Comparison of ENCODE assay signal across 18 cellular contexts in genomic region chr10:93457511-93457910, GRCh38. TPM values are rescaled to one million over a fixed set of nuclear protein-coding genes. Genes with fewer than 3 reads are reported as not detected.
DNase-seq lines count a peak whose midpoint lies in the region; ATAC-seq and TF ChIP-seq lines count a peak whose summit lies in the region.
"Had no signal": no experiment of that assay in that cellular context is flagged by ENCODE, and none has a peak within 500 bp of the region (broad histone marks: within the 10 kb centered on the region; RNA-seq: fewer than 3 reads in every experiment).

No MANE protein-coding gene starts in this region.

- no peaks in the 10 kb centered on the region for H3K27me3 ChIP-seq in HCT116 (ENCODE audit: insufficient read depth, low read length)
- H3K27me3 ChIP-seq in breast epithelium = no peaks in the 10 kb centered on the region
- no peaks in the 10 kb centered on the region for H3K27me3 ChIP-seq in thyroid gland
- H3K27me3 ChIP-seq: testis had no signal

- H3K9me2 ChIP-seq in HCT116 (ENCODE audit: insufficient read depth) = no peaks in the 10 kb centered on the region

- no peak for TF ChIP-seq POLR2A in HCT116 (IDR thresholded peaks at IDR 0.05; ENCODE audit: borderline replicate concordance, extremely low read depth, insufficient read depth, insufficient read length)
- TF ChIP-seq POLR2A in breast epithelium (IDR thresholded peaks at IDR 0.05) = no peak
- TF ChIP-seq POLR2A in thyroid gland (IDR thresholded peaks at IDR 0.05) = no peak

- intact Hi-C loops in HCT116 (cut with micrococcal nuclease) = no loop called here
- intact Hi-C loops in breast epithelium (cut with DNase I; ENCODE audit: low total_unique reads) = no loop called here
- intact Hi-C loops in thyroid gland (cut with DNase I) = no loop called here

- POLR2A ChIA-PET in HCT116 (lab: Charles Lee) = interaction anchor here (1.0 to 1.3 kb wide), 3 partner anchors 9 to 20 kb away, joined by 3 read pairs; no protein-coding TSS in a partner anchor

- DNase-seq in HCT116 (ENCODE audit: low read depth, low spot score) (no peak), breast epithelium (ENCODE audit: low spot score in 2 of 2) (no peak), mesothelial cell of epicardium (ENCODE audit: low spot score in 2 of 2, unreplicated experiment in 2 of 2) (no peak), thyroid gland (no peak), D341Med (ENCODE audit: low spot score) (no peak), NCI-H748 treated with DMSO at 0.1 percent for 48 hours (lab: John Stamatoyannopoulos, UW) (no peak), cerebellar nuclear complex (lab: John Stamatoyannopoulos, UW) (no peak)
- DNase-seq in activated CD4-positive, alpha-beta T cell treated with anti-CD3 and anti-CD28 coated beads, Interleukin-2, amount 50 U/mL, for 48 hours = no peak
- DNase-seq: activated CD4-positive, alpha-beta memory T cell treated with anti-CD3 and anti-CD28 coated beads for 36 hours; activated naive CD4-positive, alpha-beta T cell treated with anti-CD3 and anti-CD28 coated beads, Interleukin-2, amount 10 ng/mL, durations not matched to agents 7 days and 5 days; activated T-cell treated with anti-CD3 and anti-CD28 coated beads, Interleukin-2, amount 50 U/mL, for 1 hour; CD8-positive, alpha-beta memory T cell; DND-41; left ventricle myocardium superior; naive B cell; NCI-H1694 treated with DMSO at 0.1 percent for 48 hours; T-helper 17 cell; testis had no signal

- H3K27me3 Mint-ChIP-seq in mesothelial cell of epicardium (ENCODE audit: low read depth) = no peaks in the 10 kb centered on the region
- H3K27me3 Mint-ChIP-seq: activated CD4-positive, alpha-beta memory T cell treated with anti-CD3 and anti-CD28 coated beads for 36 hours; activated naive CD4-positive, alpha-beta T cell treated with anti-CD3 and anti-CD28 coated beads, Interleukin-2, amount 10 ng/mL, durations not matched to agents 7 days and 5 days; naive B cell had no signal

- CTCF ChIA-PET in HCT116 (lab: Charles Lee) = interaction anchor here (1.1 kb wide), 1 partner anchor 82 kb away, joined by 3 read pairs; no protein-coding TSS in a partner anchor

- WGBS in thyroid gland, 2 donors = 93 to 94% methylated on average over 8 of the region's 8 CpGs

- TF ChIP-seq RAD21 in HCT116 (IDR thresholded peaks at IDR 0.05; ENCODE audit: low read depth) = no peak

- H3K36me3 ChIP-seq in HCT116 (ENCODE audit: control insufficient read depth in 1 of 2, insufficient read depth in 2 of 2, low read length in 2 of 2) = peaks cover 4 to 40% of the 10 kb centered on the region in 2 experiments
- no peaks in the 10 kb centered on the region for H3K36me3 ChIP-seq in breast epithelium
- H3K36me3 ChIP-seq in thyroid gland = no peaks in the 10 kb centered on the region

- no peaks in the 10 kb centered on the region for H4K20me1 ChIP-seq in HCT116 (ENCODE audit: insufficient read depth)

- H3K9ac ChIP-seq in HCT116 (ENCODE audit: low read length) = peak overlapping the region; percentile 36

- H3K36me3 Mint-ChIP-seq in mesothelial cell of epicardium = peaks cover 11% of the 10 kb centered on the region
- H3K36me3 Mint-ChIP-seq: activated naive CD4-positive, alpha-beta T cell treated with anti-CD3 and anti-CD28 coated beads, Interleukin-2, amount 10 ng/mL, durations not matched to agents 7 days and 5 days; CD8-positive, alpha-beta memory T cell; naive B cell had no signal

- H3K9me3 Mint-ChIP-seq in mesothelial cell of epicardium = no peaks in the 10 kb centered on the region
- H3K9me3 Mint-ChIP-seq: activated CD4-positive, alpha-beta memory T cell treated with anti-CD3 and anti-CD28 coated beads for 36 hours; activated naive CD4-positive, alpha-beta T cell treated with anti-CD3 and anti-CD28 coated beads, Interleukin-2, amount 10 ng/mL, durations not matched to agents 7 days and 5 days; CD8-positive, alpha-beta memory T cell; naive B cell had no signal

- H3K4me1 ChIP-seq in HCT116 (ENCODE audit: control insufficient read depth in 1 of 2, insufficient read depth in 2 of 2, low read length in 2 of 2) (peaks cover 72 to 87% of the 10 kb centered on the region in 2 experiments), breast epithelium (peaks cover 31 to 41% of the 10 kb centered on the region in 2 donors), thyroid gland (peaks cover 28 to 53% of the 10 kb centered on the region in 2 donors)
- H3K4me1 ChIP-seq: testis had no signal

- peaks cover 46% of the 10 kb centered on the region for H3K4me1 Mint-ChIP-seq in mesothelial cell of epicardium

- peaks cover 95% of the 10 kb centered on the region for H3K79me2 ChIP-seq in HCT116 (ENCODE audit: insufficient read depth, low read length)

- peak overlapping the region; percentile 97 for H3K27ac ChIP-seq in HCT116 (ENCODE audit: low read depth, low read length)
- peak overlapping the region; percentile 94 to 99 for H3K27ac ChIP-seq in breast epithelium
- peak overlapping the region; percentile 92 to 99 (median 95) for H3K27ac ChIP-seq in thyroid gland

- H3K4me2 ChIP-seq in HCT116 (ENCODE audit: low read length) = peak overlapping the region; percentile 64; the same call in 1 of the 2 replicates

- H3K27ac Mint-ChIP-seq in mesothelial cell of epicardium = peak overlapping the region; percentile 67
- H3K27ac Mint-ChIP-seq: activated CD4-positive, alpha-beta memory T cell treated with anti-CD3 and anti-CD28 coated beads for 36 hours; activated naive CD4-positive, alpha-beta T cell treated with anti-CD3 and anti-CD28 coated beads, Interleukin-2, amount 10 ng/mL, durations not matched to agents 7 days and 5 days; CD8-positive, alpha-beta memory T cell; naive B cell; T-helper 17 cell had no signal

- BruUV-seq in HCT116 (replicated peaks; lab: Mats Ljungman, UMichigan) = no TSS peak

- no peak overlapping the region for H3K4me3 Mint-ChIP-seq in mesothelial cell of epicardium
- H3K4me3 Mint-ChIP-seq: activated CD4-positive, alpha-beta memory T cell treated with anti-CD3 and anti-CD28 coated beads for 36 hours; activated naive CD4-positive, alpha-beta T cell treated with anti-CD3 and anti-CD28 coated beads, Interleukin-2, amount 10 ng/mL, durations not matched to agents 7 days and 5 days; naive B cell; T-helper 17 cell had no signal

- TF ChIP-seq CTCF in HCT116 (IDR thresholded peaks at IDR 0.05 in 2 of 3, conservative IDR thresholded peaks at IDR 0.05 in 1 of 3; ENCODE audit: borderline replicate concordance in 1 of 3, insufficient read depth in 1 of 3, low read depth in 2 of 3, low read length in 2 of 3) = no peak
- no peak for TF ChIP-seq CTCF in breast epithelium (IDR thresholded peaks at IDR 0.05)
- TF ChIP-seq CTCF in mesothelial cell of epicardium (IDR thresholded peaks at IDR 0.05; ENCODE audit: unreplicated experiment) = no peak
- no peak for TF ChIP-seq CTCF in thyroid gland (IDR thresholded peaks at IDR 0.05)

- no peak for ATAC-seq in HCT116
- ATAC-seq: left ventricle myocardium superior, T-helper 17 cell had no signal

- H2AFZ ChIP-seq in HCT116 (ENCODE audit: low read depth, low read length, poor library complexity, severe bottlenecking) = no peak overlapping the region

- RAD21 ChIA-PET in HCT116 (lab: Charles Lee; ENCODE audit: low non-redundant PET in 1 of 2, low total read pairs in 2 of 2, uncharacterized antibody in 2 of 2, unreplicated experiment in 2 of 2) = no interaction called here

- H3K4me3 ChIP-seq in HCT116 (replicated peaks in 1 of 2; ENCODE audit: low read depth in 1 of 2, low read length in 2 of 2) (no peak overlapping the region), breast epithelium (no peak overlapping the region), thyroid gland (replicated peaks in 1 of 3) (no peak overlapping the region)
- H3K4me3 ChIP-seq: testis had no signal

- H3K9me3 ChIP-seq in HCT116 (ENCODE audit: control insufficient read depth in 1 of 2, insufficient read depth in 1 of 2, low read depth in 1 of 2, low read length in 2 of 2) (no peaks in the 10 kb centered on the region), breast epithelium (no peaks in the 10 kb centered on the region), thyroid gland (no peaks in the 10 kb centered on the region)
- H3K9me3 ChIP-seq: testis had no signal

TF ChIP-seq in HCT116, 20 proteins besides CTCF, POLR2A, EP300 and RAD21:
- TF ChIP-seq SIN3A (IDR thresholded peaks at IDR 0.05; ENCODE audit: low read depth) (no peak), SRF (IDR thresholded peaks at IDR 0.05; ENCODE audit: low read depth) (no peak), CBX3 (IDR thresholded peaks at IDR 0.05; ENCODE audit: low read depth) (no peak), JUND (IDR thresholded peaks at IDR 0.05) (no peak), EZH2phosphoT487 (IDR thresholded peaks at IDR 0.05; ENCODE audit: borderline replicate concordance) (no peak), ELF1 (IDR thresholded peaks at IDR 0.05; ENCODE audit: borderline replicate concordance, low read depth) (no peak), FOSL1 (IDR thresholded peaks at IDR 0.05; ENCODE audit: low read depth) (no peak), YY1 (IDR thresholded peaks at IDR 0.05; ENCODE audit: extremely low read depth, insufficient replicate concordance, low read depth, low read length) (no peak), POLR2AphosphoS5 (IDR thresholded peaks at IDR 0.05; ENCODE audit: low read depth, low read length) (no peak), ZFX (IDR thresholded peaks at IDR 0.05) (no peak)

RNA-seq across cellular contexts. Expression of gene MYOF, which starts 24.6 kb away (rescaled TPM):
- 250 TPM for total RNA-seq in HCT116 (2021; ENCODE audit: unreplicated experiment)
- 119 and 134 TPM in 2 replicates for polyA plus RNA-seq in HCT116 (2012)
- 100 to 1,000 TPM; 118 to 131 (median 130) TPM for total RNA-seq in breast epithelium
- 53.3 to 58.5 TPM (median 56.0 TPM) in 3 replicates for total RNA-seq in mesothelial cell of epicardium
- 100 to 1,000 TPM in 2 of 4 donors, 10 to 100 TPM in 2; 72.3 to 210 (median 118) TPM for total RNA-seq in thyroid gland
- polyA plus RNA-seq: CD8-positive, alpha-beta memory T cell had no signal

RNA-seq across cellular contexts. Expression of gene CEP55, which starts 38.9 kb away (rescaled TPM):
- total RNA-seq in HCT116 (2021; ENCODE audit: unreplicated experiment) (63.7 TPM), breast epithelium (1 to 10 TPM in 1 of 3 donors, under 1 TPM in 2; 0.33 to 2.1 (median 0.73) TPM), mesothelial cell of epicardium (6.0 to 6.3 TPM (median 6.0 TPM) in 3 replicates), thyroid gland (1 to 10 TPM in 2 of 4 donors, under 1 TPM in 1, not detected in 1; 0.11 to 2.1 (median 1.0) TPM)
- polyA plus RNA-seq in HCT116 (2012) = 24.8 and 38.0 TPM in 2 replicates
